2 cellular contexts compared by ENCODE assay signal in genomic region chr13:113445791-113446487, GRCh38.
TF ChIP-seq lines count a peak whose summit lies in the region.

No MANE protein-coding gene starts in this region.

TF ChIP-seq in IMR-90, 13 proteins besides CTCF, POLR2A, EP300 and RAD21:
- TF ChIP-seq MAZ (IDR thresholded peaks at IDR 0.05; ENCODE audit: borderline replicate concordance, low read depth, low read length) (no peak), CEBPB (IDR thresholded peaks at IDR 0.05; ENCODE audit: low read depth, low read length) (no peak), RCOR1 (IDR thresholded peaks at IDR 0.05; ENCODE audit: insufficient replicate concordance, low read length) (no peak), BHLHE40 (IDR thresholded peaks at IDR 0.05; ENCODE audit: low read depth, low read length) (no peak), FOS (IDR thresholded peaks at IDR 0.05; ENCODE audit: low read depth, low read length) (no peak), USF2 (IDR thresholded peaks at IDR 0.05; ENCODE audit: low read depth, low read length) (no peak), RFX5 (IDR thresholded peaks at IDR 0.05; ENCODE audit: low read depth, low read length) (no peak), NFE2L2 (IDR thresholded peaks at IDR 0.05; ENCODE audit: low read depth, low read length) (no peak), MXI1 (IDR thresholded peaks at IDR 0.05; ENCODE audit: borderline replicate concordance, low read depth, low read length) (no peak), SMC3 (IDR thresholded peaks at IDR 0.05; ENCODE audit: low read depth, low read length) (no peak), MAFK (IDR thresholded peaks at IDR 0.05; ENCODE audit: low read depth, low read length) (no peak), CHD1 (IDR thresholded peaks at IDR 0.05; ENCODE audit: low read depth, low read length) (no peak), ELK1 (IDR thresholded peaks at IDR 0.05; ENCODE audit: borderline replicate concordance, low read depth, low read length) (no peak)
TF ChIP-seq in IMR-90: peak in this region for 0.

TF ChIP-seq in HEK293T, 16 proteins besides CTCF, POLR2A, EP300 and RAD21:
- TF ChIP-seq FOXM1 (IDR thresholded peaks at IDR 0.05; ENCODE audit: borderline replicate concordance) (no peak), HDGF (IDR thresholded peaks at IDR 0.05; ENCODE audit: borderline replicate concordance) (no peak), PKNOX1 (IDR thresholded peaks at IDR 0.05) (no peak), FOXK2 (IDR thresholded peaks at IDR 0.05) (no peak), SP1 (IDR thresholded peaks at IDR 0.05) (no peak), NFRKB (IDR thresholded peaks at IDR 0.05) (no peak), FOXA1 (IDR thresholded peaks at IDR 0.05) (no peak), L3MBTL2 (conservative IDR thresholded peaks at IDR 0.05) (no peak), LEF1 (IDR thresholded peaks at IDR 0.05; ENCODE audit: borderline replicate concordance) (no peak)
